Comparison of ENCODE assay signal across 15 cellular contexts in genomic region chr9:80004687-80005086, GRCh38.
"Had no signal": no experiment of that assay in that cellular context is flagged by ENCODE, and none has a peak within 500 bp of the region (broad histone marks: within the 10 kb centered on the region; RNA-seq: fewer than 3 reads in every experiment).

No MANE protein-coding gene starts in this region.

- DNase-seq: activated CD4-positive, alpha-beta T cell treated with anti-CD3 and anti-CD28 coated beads, Interleukin-2, amount 50 U/mL, for 4 hours; activated naive CD4-positive, alpha-beta T cell treated with anti-CD3 and anti-CD28 coated beads, Interleukin-2, amount 10 ng/mL, durations not matched to agents 7 days and 5 days; activated T-cell treated with anti-CD3 and anti-CD28 coated beads for 4 hours; cortex of kidney; effector CD8-positive, alpha-beta T cell; foreskin melanocyte; head of caudate nucleus; left cardiac atrium; T-cell; T-helper 9 cell; thyroid gland had no signal

- H3K36me3 ChIP-seq: thyroid gland had no signal

- H3K4me1 ChIP-seq: thyroid gland had no signal

- H3K27me3 ChIP-seq: thyroid gland had no signal

- H3K4me3 ChIP-seq: lung, thyroid gland had no signal

- H3K27ac ChIP-seq: thyroid gland had no signal

- ATAC-seq: activated CD4-positive, CD25-positive, alpha-beta regulatory T cell treated with anti-CD3 and anti-CD28 coated beads, Interleukin-2, amount 50 U/mL, for 24 hours; activated T-helper 17 cell treated with anti-CD3 and anti-CD28 coated beads, Interleukin-2, amount 50 U/mL, for 72 hours; left cardiac atrium; stimulated activated memory B cell treated with anti-CD40 and anti-IgM and Interleukin-4, amounts not matched to agents 10 μg/mL and 1 μg/mL and 100 μg/mL, for 72 hours; T-cell had no signal

- H3K9me3 ChIP-seq: thyroid gland had no signal
